Comparison of ENCODE assay signal across 19 cellular contexts in the genomic region with DNA sequence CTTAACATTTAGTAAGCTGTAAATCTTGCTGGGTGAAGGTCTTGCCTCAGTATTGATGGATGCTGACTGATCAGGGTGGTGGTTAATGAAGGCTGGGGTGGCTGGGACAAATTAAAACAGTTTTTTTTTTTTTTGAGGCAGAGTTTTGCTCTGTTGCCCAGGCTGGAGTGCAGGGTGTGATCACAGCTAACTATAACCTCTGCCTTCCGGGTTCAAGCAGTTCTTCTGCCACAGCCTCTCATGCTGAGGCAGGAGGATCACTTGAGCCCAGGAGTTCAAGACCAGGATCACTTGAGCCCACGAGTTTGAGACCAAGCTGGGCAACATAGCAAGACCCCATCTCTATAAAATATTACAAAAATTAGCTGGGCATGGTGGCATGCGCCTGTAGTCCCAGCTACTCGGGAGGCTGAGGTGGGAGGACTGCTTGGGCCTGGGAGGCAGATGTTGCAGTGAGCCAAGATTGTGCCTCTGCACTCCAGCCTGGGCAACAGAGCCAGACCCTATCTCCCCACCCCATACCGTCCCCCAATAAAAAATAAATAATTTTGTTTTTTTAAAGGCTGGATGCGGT.
DNase-seq lines count a peak whose midpoint lies in the region; ATAC-seq and TF ChIP-seq lines count a peak whose summit lies in the region.
"Had no signal": no experiment of that assay in that cellular context is flagged by ENCODE, and none has a peak within 500 bp of the region (broad histone marks: within the 10 kb centered on the region; RNA-seq: fewer than 3 reads in every experiment).

No MANE protein-coding gene starts in this region.

- DNase-seq in activated T-cell treated with anti-CD3 and anti-CD28 coated beads, Interleukin-2, amount 50 U/mL, for 72 hours = no peak
- no peak for DNase-seq in activated T-cell treated with anti-CD3 and anti-CD28 coated beads, Interleukin-2, amount 50 U/mL, for 48 hours
- DNase-seq in colonic mucosa = peak; percentile 22
- no peak for DNase-seq in stimulated activated naive B cell treated with anti-CD40 and anti-IgM and Interleukin-4, amounts not matched to agents 10 μg/mL and 1 μg/mL and 100 μg/mL, for 72 hours
- no peak for DNase-seq in NCI-H2029 treated with DMSO at 0.1 percent for 48 hours (lab: John Stamatoyannopoulos, UW)
- DNase-seq in middle frontal gyrus (ENCODE audit: extremely low spot score, low spot score) = no peak
- no peak for DNase-seq in foreskin melanocyte
- DNase-seq: activated CD8-positive, alpha-beta memory T cell treated with anti-CD3 and anti-CD28 coated beads, Interleukin-2, amount 50 U/mL, for 48 hours; activated naive CD4-positive, alpha-beta T cell treated with anti-CD3 and anti-CD28 coated beads, Interleukin-2, amount 10 ng/mL, durations not matched to agents 7 days and 5 days; erythroblast; lower lobe of right lung; NCI-H146; NCI-H446 treated with DMSO at 0.1 percent for 48 hours; NK-92 treated with Interleukin-12 subunit alpha and Interleukin-12 subunit beta, amount 100 ng/mL, for 24 hours; psoas muscle; stimulated activated naive CD4-positive, alpha-beta T cell; T-cell had no signal

- no peak for TF ChIP-seq CTCF in HEK293 (tag by site-specific recombination; IDR thresholded peaks at IDR 0.05)
- TF ChIP-seq CTCF in colonic mucosa (IDR thresholded peaks at IDR 0.05) = no peak

- H3K9me3 ChIP-seq in HEK293 (ENCODE audit: control insufficient read depth, insufficient read depth, low read depth, low read length) = no peaks in the 10 kb centered on the region
- peaks cover 5% of the 10 kb centered on the region for H3K9me3 ChIP-seq in colonic mucosa

- peaks cover 8 to 28% of the 10 kb centered on the region in 2 donors for H3K36me3 Mint-ChIP-seq in activated T-cell treated with anti-CD3 and anti-CD28 coated beads, Interleukin-2, amount 50 U/mL, for 72 hours (ENCODE audit: insufficient read depth in 2 of 2)
- peaks cover 48 to 78% of the 10 kb centered on the region in 2 donors for H3K36me3 Mint-ChIP-seq in stimulated activated naive B cell treated with anti-CD40 and anti-IgM and Interleukin-4, amounts not matched to agents 10 μg/mL and 1 μg/mL and 100 μg/mL, for 72 hours

- no peak overlapping the region for H3K9ac ChIP-seq in colonic mucosa (ENCODE audit: low read depth in 2 of 2, low read length in 2 of 2)

- H3K4me1 ChIP-seq in HEK293 (ENCODE audit: control insufficient read depth, insufficient read depth, low read length) (peaks cover 5% of the 10 kb centered on the region), colonic mucosa (peaks cover 11% of the 10 kb centered on the region)

- ATAC-seq in activated T-cell treated with anti-CD3 and anti-CD28 coated beads, Interleukin-2, amount 50 U/mL, for 72 hours (replicated peaks in 1 of 2) = no peak
- no peak for ATAC-seq in stimulated activated naive B cell treated with anti-CD40 and anti-IgM and Interleukin-4, amounts not matched to agents 10 μg/mL and 1 μg/mL and 100 μg/mL, for 72 hours (replicated peaks)
- ATAC-seq: GM12878, psoas muscle, T-cell had no signal

- H3K27ac ChIP-seq in HEK293 (ENCODE audit: extremely low read depth, low read depth, low read length) (no peak overlapping the region), colonic mucosa (peak overlapping the region; percentile 23)
- H3K27ac ChIP-seq: lower lobe of right lung had no signal

- H3K27me3 ChIP-seq in colonic mucosa = no peaks in the 10 kb centered on the region

- H3K27me3 Mint-ChIP-seq in activated T-cell treated with anti-CD3 and anti-CD28 coated beads, Interleukin-2, amount 50 U/mL, for 72 hours (ENCODE audit: low read depth) = no peaks in the 10 kb centered on the region
- H3K27me3 Mint-ChIP-seq in stimulated activated naive B cell treated with anti-CD40 and anti-IgM and Interleukin-4, amounts not matched to agents 10 μg/mL and 1 μg/mL and 100 μg/mL, for 72 hours = no peaks in the 10 kb centered on the region
- H3K27me3 Mint-ChIP-seq: activated naive CD4-positive, alpha-beta T cell treated with anti-CD3 and anti-CD28 coated beads, Interleukin-2, amount 10 ng/mL, durations not matched to agents 7 days and 5 days; T-cell had no signal

- H3K27ac Mint-ChIP-seq in activated T-cell treated with anti-CD3 and anti-CD28 coated beads, Interleukin-2, amount 50 U/mL, for 72 hours = peak overlapping the region; percentile 38
- H3K27ac Mint-ChIP-seq in stimulated activated naive B cell treated with anti-CD40 and anti-IgM and Interleukin-4, amounts not matched to agents 10 μg/mL and 1 μg/mL and 100 μg/mL, for 72 hours = peak overlapping the region; percentile 16
- H3K27ac Mint-ChIP-seq: activated naive CD4-positive, alpha-beta T cell treated with anti-CD3 and anti-CD28 coated beads, Interleukin-2, amount 10 ng/mL, durations not matched to agents 7 days and 5 days; T-cell had no signal

- POLR2A ChIA-PET in HEK293 (lab: Yijun Ruan, JAX) = no interaction called here

- intact Hi-C loops in colonic mucosa (cut with DNase I) = no loop called here

- H3K4me3 ChIP-seq in HEK293 (ENCODE audit: low read depth, low read length) (no peak overlapping the region), colonic mucosa (no peak overlapping the region)
- H3K4me3 ChIP-seq: GM12878, lower lobe of right lung, psoas muscle had no signal

- H3K9me3 Mint-ChIP-seq in activated T-cell treated with anti-CD3 and anti-CD28 coated beads, Interleukin-2, amount 50 U/mL, for 72 hours = peaks cover 1 to 2% of the 10 kb centered on the region in 2 donors
- peaks cover 0 to 4% of the 10 kb centered on the region in 2 donors for H3K9me3 Mint-ChIP-seq in stimulated activated naive B cell treated with anti-CD40 and anti-IgM and Interleukin-4, amounts not matched to agents 10 μg/mL and 1 μg/mL and 100 μg/mL, for 72 hours
- H3K9me3 Mint-ChIP-seq: activated naive CD4-positive, alpha-beta T cell treated with anti-CD3 and anti-CD28 coated beads, Interleukin-2, amount 10 ng/mL, durations not matched to agents 7 days and 5 days had no signal

- CTCF ChIA-PET in HEK293 (lab: Yijun Ruan, JAX) = interaction anchor here (0.6 to 0.9 kb wide), 5 partner anchors 19 to 65 kb away, joined by 3 to 5 read pairs (median 4); no protein-coding TSS in a partner anchor

- H3K4me1 Mint-ChIP-seq in activated T-cell treated with anti-CD3 and anti-CD28 coated beads, Interleukin-2, amount 50 U/mL, for 72 hours (ENCODE audit: low read depth) = peaks cover 70% of the 10 kb centered on the region
- H3K4me1 Mint-ChIP-seq in stimulated activated naive B cell treated with anti-CD40 and anti-IgM and Interleukin-4, amounts not matched to agents 10 μg/mL and 1 μg/mL and 100 μg/mL, for 72 hours = peaks cover 39 to 80% of the 10 kb centered on the region in 2 donors

- H3K4me3 Mint-ChIP-seq in activated T-cell treated with anti-CD3 and anti-CD28 coated beads, Interleukin-2, amount 50 U/mL, for 72 hours = no peak overlapping the region
- no peak overlapping the region for H3K4me3 Mint-ChIP-seq in stimulated activated naive B cell treated with anti-CD40 and anti-IgM and Interleukin-4, amounts not matched to agents 10 μg/mL and 1 μg/mL and 100 μg/mL, for 72 hours
- H3K4me3 Mint-ChIP-seq: activated naive CD4-positive, alpha-beta T cell treated with anti-CD3 and anti-CD28 coated beads, Interleukin-2, amount 10 ng/mL, durations not matched to agents 7 days and 5 days; T-cell had no signal

- H3K36me3 ChIP-seq in HEK293 (ENCODE audit: control insufficient read depth in 2 of 2, insufficient read depth in 1 of 2, low read length in 2 of 2) (no peaks in the 10 kb centered on the region), colonic mucosa (no peaks in the 10 kb centered on the region)

TF ChIP-seq in HEK293, 187 proteins besides CTCF, POLR2A, EP300 and RAD21:
- TF ChIP-seq ZNF121 (tag by site-specific recombination; IDR thresholded peaks at IDR 0.05) = peak; percentile 97
- no peak for TF ChIP-seq ZNF555 (tag by site-specific recombination; conservative IDR thresholded peaks at IDR 0.05)
